8 cellular contexts compared by ENCODE assay signal in genomic region chr15:64825081-64825430, GRCh38. TPM values are rescaled to one million over a fixed set of nuclear protein-coding genes. Genes with fewer than 3 reads are reported as not detected.
A peak's percentile ranks its signal among the peaks of the same experiment; 100 is the strongest.
DNase-seq lines count a peak whose midpoint lies in the region; ATAC-seq and TF ChIP-seq lines count a peak whose summit lies in the region.

No MANE protein-coding gene starts in this region.

- peaks cover 4 to 25% of the 10 kb centered on the region in 2 donors for H3K4me1 ChIP-seq in muscle layer of duodenum (ENCODE audit: control insufficient read depth in 1 of 2, insufficient read depth in 2 of 2, low read length in 2 of 2)

- H3K4me3 ChIP-seq in choroid plexus epithelial cell (ENCODE audit: low read depth, low read length) (peak overlapping the region; percentile 54), muscle layer of duodenum (ENCODE audit: low read depth in 1 of 2, low read length in 2 of 2) (peak overlapping the region; percentile 60 to 80)

- no peaks in the 10 kb centered on the region for H3K27me3 ChIP-seq in muscle layer of duodenum (ENCODE audit: low read depth, low read length)

- H3K36me3 ChIP-seq in muscle layer of duodenum (ENCODE audit: control insufficient read depth in 1 of 2, insufficient read depth in 2 of 2, low read length in 2 of 2): no peaks in the 10 kb centered on the region

- no peak overlapping the region for H3K27ac ChIP-seq in muscle layer of duodenum (ENCODE audit: low read length)

- ATAC-seq in GM21360 (IDR thresholded peaks at IDR 0.05; ENCODE audit: unreplicated experiment) (peak; percentile 2), GM18909 (IDR thresholded peaks at IDR 0.05; ENCODE audit: poor library complexity, unreplicated experiment) (no peak), HG02759 (IDR thresholded peaks at IDR 0.05; ENCODE audit: unreplicated experiment) (no peak)

- peak; percentile 28 for DNase-seq in LHCN-M2 (ENCODE audit: low read depth)
- DNase-seq in choroid plexus epithelial cell (ENCODE audit: low read depth): no peak
- no peak for DNase-seq in HuH-7.5 (ENCODE audit: low spot score)
- no peak for DNase-seq in NAMALWA (ENCODE audit: low spot score)

- H3K9me3 ChIP-seq in muscle layer of duodenum (ENCODE audit: control insufficient read depth in 1 of 2, low read length in 2 of 2): no peaks in the 10 kb centered on the region

- no peak for TF ChIP-seq CTCF in choroid plexus epithelial cell (conservative IDR thresholded peaks at IDR 0.05; ENCODE audit: low read depth, low read length)

RNA-seq across cellular contexts. Expression of gene PIF1, which starts 0.4 kb away (rescaled TPM):
- total RNA-seq in LHCN-M2 (2014; rRNA removed): 26.4 and 43.9 TPM in 2 replicates
- polyA plus RNA-seq in LHCN-M2 (2012): 6.8 TPM

RNA-seq across cellular contexts. Expression of gene PLEKHO2, which starts 16.7 kb away (rescaled TPM):
- 26.7 and 33.8 TPM in 2 replicates for total RNA-seq in LHCN-M2 (2014; rRNA removed)
- polyA plus RNA-seq in LHCN-M2 (2012): 33.0 TPM

RNA-seq across cellular contexts. Expression of gene RBPMS2, which starts 49.7 kb away (rescaled TPM):
- not detected in 2 replicates for total RNA-seq in LHCN-M2 (2014; rRNA removed)
- polyA plus RNA-seq in LHCN-M2 (2012): 0.22 TPM
